In the genomic region with DNA sequence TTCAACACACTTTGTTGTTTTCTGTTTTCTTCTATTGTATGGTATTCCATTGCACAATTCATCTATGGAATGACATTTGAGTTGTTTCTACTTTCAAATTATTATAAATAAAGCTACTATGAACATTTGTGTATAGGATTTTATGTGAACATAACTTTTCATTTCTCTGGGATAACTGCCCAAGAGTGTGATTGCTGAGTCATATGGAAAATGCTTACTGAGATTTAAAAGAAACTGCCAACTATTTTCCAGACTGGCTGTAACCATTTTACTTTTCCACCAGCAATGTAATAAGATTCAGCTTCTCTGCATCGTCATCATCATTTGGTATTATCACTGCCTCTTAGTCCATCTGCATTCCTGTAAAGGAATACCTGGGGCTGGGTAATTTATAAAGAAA, we compare ENCODE assay signal across 29 cellular contexts.
"Had no signal": no experiment of that assay in that cellular context is flagged by ENCODE, and none has a peak within 500 bp of the region (broad histone marks: within the 10 kb centered on the region; RNA-seq: fewer than 3 reads in every experiment).

No MANE protein-coding gene starts in this region.

- DNase-seq: activated CD4-positive, alpha-beta T cell treated with anti-CD3 and anti-CD28 coated beads, Interleukin-2, amount 50 U/mL, for 1 hour; activated CD4-positive, CD25-positive, alpha-beta regulatory T cell treated with anti-CD3 and anti-CD28 coated beads, Interleukin-2, amount 50 U/mL, for 72 hours; activated CD8-positive, alpha-beta T cell treated with anti-CD3 and anti-CD28 coated beads for 36 hours; activated naive CD4-positive, alpha-beta T cell treated with Interleukin-2 at 50 U/mL for 16 hours; activated T-cell treated with anti-CD3 and anti-CD28 coated beads for 4 hours; activated T-cell treated with anti-CD3 and anti-CD28 coated beads, Interleukin-2, amount 50 U/mL, for 72 hours; adrenal gland; aorta; central memory CD4-positive, alpha-beta T cell; dermis blood vessel endothelial cell; effector CD4-positive, alpha-beta T cell; foreskin keratinocyte; heart left ventricle; hypothalamus; left ventricle myocardium inferior; naive B cell; nephron progenitor cell; ovary; right lobe of liver; stimulated activated CD4-positive, alpha-beta T cell treated with anti-CD3 and anti-CD28 coated beads, Interleukin-2, amount 100 ng/mL, for 48 hours; stimulated activated naive CD4-positive, alpha-beta T cell treated with Interleukin-2 at 50 U/mL for 16 hours; T-helper 9 cell; trophoblast cell had no signal

- H3K4me3 ChIP-seq: adrenal gland, esophagus muscularis mucosa, heart left ventricle, left ventricle myocardium inferior, lung, ovary, right lobe of liver, thoracic aorta had no signal

- H3K4me1 ChIP-seq: adrenal gland, esophagus muscularis mucosa, foreskin keratinocyte, heart left ventricle, left ventricle myocardium inferior, right lobe of liver had no signal

- H3K36me3 ChIP-seq: adrenal gland, esophagus muscularis mucosa, heart left ventricle, left ventricle myocardium inferior, neutrophil, ovary, right lobe of liver, thoracic aorta had no signal

- H3K27me3 Mint-ChIP-seq: activated CD8-positive, alpha-beta T cell treated with anti-CD3 and anti-CD28 coated beads for 36 hours; activated naive CD8-positive, alpha-beta T cell; naive B cell; progenitor cell of endocrine pancreas had no signal

- H3K27ac ChIP-seq: adrenal gland, esophagus muscularis mucosa, foreskin keratinocyte, heart left ventricle, left ventricle myocardium inferior, neutrophil, ovary, right lobe of liver, thoracic aorta had no signal

- H3K4me3 Mint-ChIP-seq: activated CD8-positive, alpha-beta T cell treated with anti-CD3 and anti-CD28 coated beads for 36 hours; activated naive CD8-positive, alpha-beta T cell; activated T-cell treated with anti-CD3 and anti-CD28 coated beads, Interleukin-2, amount 50 U/mL, for 72 hours; naive B cell; nephron progenitor cell had no signal

- H3K4me1 Mint-ChIP-seq: naive B cell, nephron progenitor cell had no signal

- ATAC-seq: activated CD8-positive, alpha-beta T cell treated with anti-CD3 and anti-CD28 coated beads for 36 hours; activated T-cell treated with anti-CD3 and anti-CD28 coated beads, Interleukin-2, amount 50 U/mL, for 72 hours; foreskin keratinocyte; heart left ventricle; right lobe of liver had no signal

- H3K27me3 ChIP-seq: adrenal gland, esophagus muscularis mucosa, foreskin keratinocyte, heart left ventricle, neutrophil, ovary, right lobe of liver had no signal

- H3K9me3 Mint-ChIP-seq: nephron progenitor cell had no signal

- H3K9me3 ChIP-seq: adrenal gland, neutrophil, ovary, right lobe of liver, thoracic aorta had no signal

- H3K27ac Mint-ChIP-seq: activated CD8-positive, alpha-beta T cell treated with anti-CD3 and anti-CD28 coated beads for 36 hours; activated naive CD8-positive, alpha-beta T cell; activated T-cell treated with anti-CD3 and anti-CD28 coated beads, Interleukin-2, amount 50 U/mL, for 72 hours; naive B cell; nephron progenitor cell; progenitor cell of endocrine pancreas had no signal

- H3K36me3 Mint-ChIP-seq: activated naive CD8-positive, alpha-beta T cell; naive B cell had no signal
